18 cellular contexts compared by ENCODE assay signal in the genomic region with DNA sequence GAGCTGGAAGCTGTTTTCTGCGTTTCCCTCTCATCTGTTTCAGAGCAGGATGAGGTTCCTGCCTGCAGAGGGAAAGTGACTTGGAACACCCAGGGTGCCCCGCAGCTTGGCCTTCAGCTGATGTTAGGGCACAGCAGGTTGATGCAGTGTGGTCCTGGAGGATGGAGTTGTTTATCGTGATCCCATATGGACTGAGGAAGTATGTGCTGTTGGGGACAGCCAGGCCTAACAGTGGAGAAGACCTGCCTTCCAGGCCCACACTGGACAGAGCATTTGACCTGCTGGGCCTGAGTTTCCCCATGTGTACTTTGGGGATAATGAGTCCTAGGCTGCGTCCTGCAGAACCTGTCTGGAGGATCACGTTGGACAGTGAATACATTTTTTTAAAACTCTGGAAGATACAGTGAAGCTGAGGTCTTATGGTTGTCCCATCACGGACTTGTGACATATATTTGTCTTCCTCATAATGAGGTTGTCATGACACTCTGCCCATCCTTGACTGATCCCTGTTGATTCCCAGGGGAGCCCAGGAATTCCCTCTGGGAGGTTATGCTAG. TPM values are rescaled to one million over a fixed set of nuclear protein-coding genes. Genes with fewer than 3 reads are reported as not detected.
"Had no signal": no experiment of that assay in that cellular context is flagged by ENCODE, and none has a peak within 500 bp of the region (broad histone marks: within the 10 kb centered on the region; RNA-seq: fewer than 3 reads in every experiment).

No MANE protein-coding gene starts in this region.

- H3K9me3 Mint-ChIP-seq: activated B cell treated with CpG ODN at 0.5 μM for 24 hours; activated CD4-positive, alpha-beta T cell treated with anti-CD3 and anti-CD28 coated beads, Interleukin-2, amount 10 ng/mL, durations not matched to agents 7 days and 5 days; activated naive CD4-positive, alpha-beta T cell treated with anti-CD3 and anti-CD28 coated beads, Interleukin-2, amount 50 U/mL, for 72 hours; nephron; stimulated activated effector memory CD8-positive, alpha-beta T cell treated with anti-CD3 and anti-CD28 coated beads, Interleukin-12 subunit alpha, Interleukin-12 subunit beta, amount 100 ng/mL, for 72 hours; T-helper 2 cell treated with Interferon-gamma antibody and Interleukin-4, amounts not matched to agents 5 μg/mL and 100 μg/mL, for 36 hours had no signal

- DNase-seq: activated B cell treated with CpG ODN at 0.5 μM for 24 hours; activated CD4-positive, alpha-beta T cell treated with anti-CD3 and anti-CD28 coated beads, Interleukin-2, amount 10 ng/mL, durations not matched to agents 7 days and 5 days; ovary; stimulated activated CD4-positive, alpha-beta T cell treated with anti-CD3 and anti-CD28 coated beads, Interleukin-2, amount 100 ng/mL, for 24 hours; thyroid gland had no signal

- H3K27ac Mint-ChIP-seq: activated B cell treated with CpG ODN at 0.5 μM for 24 hours; activated CD4-positive, alpha-beta T cell treated with anti-CD3 and anti-CD28 coated beads, Interleukin-2, amount 10 ng/mL, durations not matched to agents 7 days and 5 days; activated naive CD4-positive, alpha-beta T cell treated with anti-CD3 and anti-CD28 coated beads, Interleukin-2, amount 50 U/mL, for 72 hours; nephron; stimulated activated effector memory CD8-positive, alpha-beta T cell treated with anti-CD3 and anti-CD28 coated beads, Interleukin-12 subunit alpha, Interleukin-12 subunit beta, amount 100 ng/mL, for 72 hours; T-helper 2 cell treated with Interferon-gamma antibody and Interleukin-4, amounts not matched to agents 5 μg/mL and 100 μg/mL, for 36 hours had no signal

- H3K79me2 ChIP-seq: hepatocyte had no signal

- H3K27me3 ChIP-seq: hepatocyte, ovary, thyroid gland had no signal

- H3K36me3 Mint-ChIP-seq: activated naive CD4-positive, alpha-beta T cell treated with anti-CD3 and anti-CD28 coated beads, Interleukin-2, amount 50 U/mL, for 72 hours; stimulated activated effector memory CD8-positive, alpha-beta T cell treated with anti-CD3 and anti-CD28 coated beads, Interleukin-12 subunit alpha, Interleukin-12 subunit beta, amount 100 ng/mL, for 72 hours had no signal

- ATAC-seq: activated naive CD4-positive, alpha-beta T cell treated with anti-CD3 and anti-CD28 coated beads, Interleukin-2, amount 50 U/mL, for 72 hours; esophagus mucosa; stimulated activated effector memory CD8-positive, alpha-beta T cell treated with anti-CD3 and anti-CD28 coated beads, Interleukin-12 subunit alpha, Interleukin-12 subunit beta, amount 100 ng/mL, for 72 hours had no signal

- H2AFZ ChIP-seq: hepatocyte had no signal

- H3K4me3 ChIP-seq: hepatocyte, ovary, thyroid gland had no signal

- H3K4me2 ChIP-seq: hepatocyte had no signal

- H3K4me3 Mint-ChIP-seq: activated B cell treated with CpG ODN at 0.5 μM for 24 hours; activated CD4-positive, alpha-beta T cell treated with anti-CD3 and anti-CD28 coated beads, Interleukin-2, amount 10 ng/mL, durations not matched to agents 7 days and 5 days; nephron; stimulated activated effector memory CD8-positive, alpha-beta T cell treated with anti-CD3 and anti-CD28 coated beads, Interleukin-12 subunit alpha, Interleukin-12 subunit beta, amount 100 ng/mL, for 72 hours; T-helper 2 cell treated with Interferon-gamma antibody and Interleukin-4, amounts not matched to agents 5 μg/mL and 100 μg/mL, for 36 hours had no signal

- H3K27ac ChIP-seq: hepatocyte, ovary, thyroid gland had no signal

- H3K36me3 ChIP-seq: ovary, thyroid gland had no signal

- H3K4me1 ChIP-seq: thyroid gland had no signal

- H3K9me3 ChIP-seq: ovary, thyroid gland had no signal

- FAIRE-seq: endometrium, urothelium cell line had no signal

- H3K27me3 Mint-ChIP-seq: activated CD4-positive, alpha-beta T cell treated with anti-CD3 and anti-CD28 coated beads, Interleukin-2, amount 10 ng/mL, durations not matched to agents 7 days and 5 days had no signal

- H3K4me1 Mint-ChIP-seq: activated B cell treated with CpG ODN at 0.5 μM for 24 hours; activated CD4-positive, alpha-beta T cell treated with anti-CD3 and anti-CD28 coated beads, Interleukin-2, amount 10 ng/mL, durations not matched to agents 7 days and 5 days; nephron had no signal

RNA-seq across cellular contexts. Expression of a gene that starts 9.1 kb away (rescaled TPM):
- total RNA-seq: activated B cell treated with CpG ODN at 0.5 μM for 24 hours; activated CD4-positive, alpha-beta T cell treated with anti-CD3 and anti-CD28 coated beads, Interleukin-2, amount 10 ng/mL, durations not matched to agents 7 days and 5 days; activated naive CD4-positive, alpha-beta T cell treated with anti-CD3 and anti-CD28 coated beads, Interleukin-2, amount 50 U/mL, for 72 hours; cardiac septum; esophagus mucosa; glomerular endothelial cell; hepatocyte; kidney epithelial cell; lower leg skin; mesenteric fat pad; ovary; thyroid gland had no signal
- polyA plus RNA-seq: hepatocyte, ovary had no signal

RNA-seq across cellular contexts. Expression of a gene that starts 52.5 kb away (rescaled TPM):
- total RNA-seq: activated B cell treated with CpG ODN at 0.5 μM for 24 hours; activated CD4-positive, alpha-beta T cell treated with anti-CD3 and anti-CD28 coated beads, Interleukin-2, amount 10 ng/mL, durations not matched to agents 7 days and 5 days; activated naive CD4-positive, alpha-beta T cell treated with anti-CD3 and anti-CD28 coated beads, Interleukin-2, amount 50 U/mL, for 72 hours; cardiac septum; esophagus mucosa; glomerular endothelial cell; kidney epithelial cell; lower leg skin; mesenteric fat pad; thyroid gland had no signal
